ENCODE assay signal across 13 cellular contexts in the genomic region with DNA sequence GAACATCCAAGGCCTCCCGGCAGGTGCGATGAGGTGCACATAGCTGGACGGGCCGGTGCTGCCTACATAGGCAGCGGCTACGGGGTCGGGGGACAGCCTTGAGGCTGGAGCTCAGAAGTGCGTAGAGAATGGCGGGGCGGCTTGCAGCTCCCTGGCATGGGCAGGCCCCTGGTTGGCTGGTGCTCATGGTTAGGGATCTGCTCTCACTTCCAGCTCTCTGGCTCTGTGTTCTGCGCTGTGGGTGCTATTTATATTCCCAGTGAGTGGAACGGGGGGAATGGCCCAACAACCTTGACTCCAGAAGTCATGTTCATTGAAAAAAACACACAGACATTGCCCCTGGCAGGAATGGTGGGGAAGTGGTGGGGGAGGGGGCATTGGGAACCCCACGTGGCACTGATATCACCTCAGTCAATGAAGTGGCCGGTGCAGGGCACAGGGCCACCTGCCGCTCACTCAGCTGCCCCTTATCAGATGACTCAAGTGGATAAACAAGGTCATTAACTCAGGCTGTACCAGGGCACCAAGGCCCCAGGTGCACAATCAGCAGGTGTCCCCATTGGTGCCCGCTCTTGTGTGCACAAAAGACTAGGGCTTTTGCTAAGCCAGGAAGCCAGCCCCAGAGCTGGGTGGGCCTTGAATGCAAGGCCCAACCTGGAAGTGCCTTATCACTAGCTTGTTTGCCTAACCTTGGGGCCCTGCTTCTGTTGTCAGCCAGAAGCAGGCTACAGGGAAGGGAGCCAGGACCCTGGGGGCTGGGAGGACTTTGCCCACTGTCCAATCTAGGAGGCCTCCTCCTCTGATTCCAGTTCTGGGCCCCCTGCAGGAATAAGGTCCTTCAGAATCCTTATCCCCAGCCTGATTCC. TPM values are rescaled to one million over a fixed set of nuclear protein-coding genes. Genes with fewer than 3 reads are reported as not detected.
DNase-seq lines count a peak whose midpoint lies in the region; ATAC-seq, FAIRE-seq and TF ChIP-seq lines count a peak whose summit lies in the region.
"Had no signal": no experiment of that assay in that cellular context is flagged by ENCODE, and none has a peak within 500 bp of the region (broad histone marks: within the 10 kb centered on the region; RNA-seq: fewer than 3 reads in every experiment).

A gene with protein sequence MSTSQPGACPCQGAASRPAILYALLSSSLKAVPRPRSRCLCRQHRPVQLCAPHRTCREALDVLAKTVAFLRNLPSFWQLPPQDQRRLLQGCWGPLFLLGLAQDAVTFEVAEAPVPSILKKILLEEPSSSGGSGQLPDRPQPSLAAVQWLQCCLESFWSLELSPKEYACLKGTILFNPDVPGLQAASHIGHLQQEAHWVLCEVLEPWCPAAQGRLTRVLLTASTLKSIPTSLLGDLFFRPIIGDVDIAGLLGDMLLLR (minus strand): TSS at position 222 of the 866 bp plus-strand sequence. CDS start 35 bp downstream, at position 187.

- H3K9me3 Mint-ChIP-seq in activated naive CD8-positive, alpha-beta T cell treated with anti-CD3 and anti-CD28 coated beads for 36 hours = no peaks in the 10 kb centered on the region
- H3K9me3 Mint-ChIP-seq: dendritic cell treated with granulocyte-macrophage colony-stimulating factor and Interleukin-4, amounts not matched to agents 40 ng/mL and 50 ng/mL, for 4 days had no signal

- H3K4me3 Mint-ChIP-seq in activated naive CD8-positive, alpha-beta T cell treated with anti-CD3 and anti-CD28 coated beads for 36 hours = no peak within 1 kb of the TSS
- H3K4me3 Mint-ChIP-seq: dendritic cell treated with granulocyte-macrophage colony-stimulating factor and Interleukin-4, amounts not matched to agents 40 ng/mL and 50 ng/mL, for 4 days had no signal

- H3K27ac Mint-ChIP-seq in activated naive CD8-positive, alpha-beta T cell treated with anti-CD3 and anti-CD28 coated beads for 36 hours = no peak within 1 kb of the TSS
- H3K27ac Mint-ChIP-seq: dendritic cell treated with granulocyte-macrophage colony-stimulating factor and Interleukin-4, amounts not matched to agents 40 ng/mL and 50 ng/mL, for 4 days had no signal

- ATAC-seq in left lung (peak; percentile 79), GM18517 (IDR thresholded peaks at IDR 0.05; ENCODE audit: unreplicated experiment) (no peak)
- ATAC-seq: GM12878 had no signal

- no peaks in the 10 kb centered on the region for H3K36me3 ChIP-seq in left lung

- FAIRE-seq in urothelium cell line (lab: Jason Lieb, UNC) = no peak
- FAIRE-seq: GM12878 had no signal

- DNase-seq in CMK (ENCODE audit: low read depth) = peak; percentile 40
- peak; percentile 57 for DNase-seq in NCI-H1436 treated with DMSO at 0.1 percent for 48 hours (lab: John Stamatoyannopoulos, UW)
- DNase-seq in SHP77 treated with DMSO at 0.1 percent for 48 hours (lab: John Stamatoyannopoulos, UW) = peak; percentile 89
- peak; percentile 83 to 85 for DNase-seq in left lung
- DNase-seq in urothelium cell line (ENCODE audit: low spot score) = no peak
- no peak for DNase-seq in medulla oblongata (ENCODE audit: extremely low spot score)
- no peak for DNase-seq in activated naive CD8-positive, alpha-beta T cell treated with anti-CD3 and anti-CD28 coated beads for 36 hours
- DNase-seq: activated gamma-delta T cell treated with Interleukin-2 at 50 U/mL for 16 hours, GM23248 had no signal

- no peaks in the 10 kb centered on the region for H3K9me3 ChIP-seq in left lung

- H3K4me3 ChIP-seq in left lung = peak within 1 kb of the TSS; percentile 5 to 18
- H3K4me3 ChIP-seq: GM12878, GM23248 had no signal

- no peak for TF ChIP-seq CTCF in left lung (IDR thresholded peaks at IDR 0.05)

- H3K36me3 Mint-ChIP-seq in activated naive CD8-positive, alpha-beta T cell treated with anti-CD3 and anti-CD28 coated beads for 36 hours = no peaks in the 10 kb centered on the region

- no peaks in the 10 kb centered on the region for H3K4me1 ChIP-seq in left lung

- no peaks in the 10 kb centered on the region for H3K27me3 ChIP-seq in left lung

- no peaks in the 10 kb centered on the region for H3K27me3 Mint-ChIP-seq in activated naive CD8-positive, alpha-beta T cell treated with anti-CD3 and anti-CD28 coated beads for 36 hours
- H3K27me3 Mint-ChIP-seq: dendritic cell treated with granulocyte-macrophage colony-stimulating factor and Interleukin-4, amounts not matched to agents 40 ng/mL and 50 ng/mL, for 4 days had no signal

- H3K27ac ChIP-seq in left lung = peak within 1 kb of the TSS; percentile 55 to 72
- H3K27ac ChIP-seq: GM23248, HL-60 had no signal

- intact Hi-C loops in left lung (cut with DNase I) = no loop called here

- H3K4me1 Mint-ChIP-seq in activated naive CD8-positive, alpha-beta T cell treated with anti-CD3 and anti-CD28 coated beads for 36 hours = no peaks in the 10 kb centered on the region

RNA-seq across cellular contexts. Expression of the gene that starts here (rescaled TPM):
- total RNA-seq in left lung = 1 to 10 TPM; 1.2 to 7.8 TPM
- total RNA-seq in activated naive CD8-positive, alpha-beta T cell treated with anti-CD3 and anti-CD28 coated beads for 36 hours = not detected
- total RNA-seq: GM12878, GM23248 had no signal

Comparison
In these comparisons a context has a peak if more than half of its experiments do, and no peak if none do; other contexts are left out.
1. DNase-seq: peak in CMK (single experiment), NCI-H1436 treated with DMSO at 0.1 percent for 48 hours (single experiment), SHP77 treated with DMSO at 0.1 percent for 48 hours (single experiment) and left lung (2 of 2); none in urothelium cell line (single experiment), medulla oblongata (single experiment) and activated naive CD8-positive, alpha-beta T cell treated with anti-CD3 and anti-CD28 coated beads for 36 hours (single experiment).